Comparison of ENCODE assay signal across 2 cellular contexts in the genomic region with DNA sequence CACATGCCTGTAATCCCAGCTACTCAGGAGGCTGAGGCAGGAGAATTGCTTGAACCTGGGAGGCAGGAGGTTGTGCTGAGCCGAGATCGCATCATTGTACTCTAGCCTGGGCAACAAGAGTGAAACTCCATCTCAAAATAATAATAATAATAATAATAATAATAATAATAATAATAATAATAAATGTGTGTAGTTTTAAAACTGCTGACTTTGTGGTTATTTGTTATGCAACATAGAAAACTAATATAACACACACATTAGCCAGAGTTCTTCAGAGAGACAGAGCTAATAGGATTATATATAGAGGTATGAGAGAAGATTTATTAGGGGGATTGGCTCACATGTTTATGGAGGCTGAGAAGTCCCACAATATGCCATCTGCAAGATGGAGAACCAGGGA. TPM values are rescaled to one million over a fixed set of nuclear protein-coding genes. Genes with fewer than 3 reads are reported as not detected.
"Had no signal": no experiment of that assay in that cellular context is flagged by ENCODE, and none has a peak within 500 bp of the region (broad histone marks: within the 10 kb centered on the region; RNA-seq: fewer than 3 reads in every experiment).

No MANE protein-coding gene starts in this region.

RNA-seq across cellular contexts. Expression of gene GUCA1A, which starts 3.4 kb away (rescaled TPM):
- total RNA-seq: HT-29 had no signal

RNA-seq across cellular contexts. Expression of gene GUCA1B, which starts 25.0 kb away (rescaled TPM):
- total RNA-seq: HT-29 had no signal
- polyA plus RNA-seq: GM23338 had no signal
